Comparison of ENCODE assay signal across 17 cellular contexts in the genomic region with DNA sequence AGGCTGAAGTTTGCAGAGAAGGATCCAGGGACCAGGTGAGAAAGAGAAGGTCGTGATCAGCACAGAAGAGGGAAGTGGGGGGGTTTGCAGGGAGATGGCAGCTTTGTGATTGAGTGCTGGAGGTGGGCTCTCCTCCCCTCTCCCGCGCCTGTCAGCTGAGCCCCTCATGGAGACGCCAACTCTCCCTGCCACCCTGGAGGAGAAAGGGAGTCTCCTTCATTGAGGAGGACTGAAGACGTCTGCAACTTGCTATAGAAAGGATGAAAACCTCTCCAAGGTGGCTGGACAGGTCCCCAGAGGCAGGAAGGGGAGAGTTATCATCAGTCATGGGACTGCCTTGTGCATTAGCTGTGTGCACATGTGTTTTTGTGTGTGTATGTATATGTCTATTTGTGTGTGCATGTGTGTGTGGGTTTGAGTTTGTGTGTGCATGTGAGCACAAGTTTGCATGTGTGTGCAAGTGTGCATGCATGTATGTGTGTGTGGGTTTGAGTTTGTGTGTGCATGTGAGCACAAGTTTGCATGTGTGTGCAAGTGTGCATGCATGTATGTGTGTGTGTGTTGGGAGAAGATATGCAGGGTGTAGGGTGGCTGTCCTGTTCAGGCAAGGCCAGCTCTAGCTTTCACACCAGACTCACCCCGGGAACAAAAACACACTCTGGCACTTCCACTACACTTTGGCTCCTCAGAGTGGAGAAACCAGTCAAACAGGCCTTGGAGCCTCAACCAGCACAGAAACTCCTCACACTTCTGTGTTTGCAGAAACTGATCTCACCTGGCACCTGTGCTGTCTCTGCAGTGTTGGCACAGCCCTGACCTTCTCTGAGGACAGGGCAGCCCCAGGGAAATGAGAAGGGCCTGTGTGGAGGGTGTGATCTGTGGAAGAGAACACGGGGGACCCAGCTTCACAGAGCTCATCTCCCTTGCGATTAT. TPM values are rescaled to one million over a fixed set of nuclear protein-coding genes. Genes with fewer than 3 reads are reported as not detected.
DNase-seq lines count a peak whose midpoint lies in the region; ATAC-seq, FAIRE-seq and TF ChIP-seq lines count a peak whose summit lies in the region.
"Had no signal": no experiment of that assay in that cellular context is flagged by ENCODE, and none has a peak within 500 bp of the region (broad histone marks: within the 10 kb centered on the region; RNA-seq: fewer than 3 reads in every experiment).

No MANE protein-coding gene starts in this region.

- DNase-seq in DMS53 (lab: John Stamatoyannopoulos, UW) (peak; percentile 99), NCI-H2029 treated with DMSO at 0.1 percent for 48 hours (lab: John Stamatoyannopoulos, UW) (peak; percentile 72), colonic mucosa (peak; percentile 87), pancreas (peak; percentile 59 to 90 (median 82)), HAP-1 (ENCODE audit: low spot score in 2 of 2) (no peak), erythroblast (lab: John Stamatoyannopoulos, UW) (no peak), HuH-7 (ENCODE audit: low spot score) (no peak)
- DNase-seq: activated CD4-positive, alpha-beta T cell treated with anti-CD3 and anti-CD28 coated beads for 48 hours; activated naive CD4-positive, alpha-beta T cell; caudate nucleus; NCI-H1048; retina; stimulated activated CD4-positive, alpha-beta T cell treated with anti-CD3 and anti-CD28 coated beads, Interleukin-4, amount 100 ng/mL, for 24 hours; stimulated activated naive CD8-positive, alpha-beta T cell treated with anti-CD3 and anti-CD28 coated beads, Interleukin-15, amount 100 ng/mL, for 72 hours had no signal

- FAIRE-seq in pancreas (lab: Jason Lieb, UNC): no peak

- H3K36me3 ChIP-seq in colonic mucosa (no peaks in the 10 kb centered on the region), pancreas (no peaks in the 10 kb centered on the region), HAP-1 (replicated peaks) (no peaks in the 10 kb centered on the region)

- WGBS in pancreas, 2 donors: 31 to 33% methylated on average over 8 of the region's 8 CpGs

- H3K4me1 ChIP-seq in colonic mucosa (no peaks in the 10 kb centered on the region), pancreas (peaks cover 21 to 28% (median 24%) of the 10 kb centered on the region in 3 donors), HAP-1 (no peaks in the 10 kb centered on the region)

- no peak overlapping the region for H3K27ac ChIP-seq in colonic mucosa
- peak overlapping the region in 3 of 4 donors; percentile 26 to 69 (median 38) for H3K27ac ChIP-seq in pancreas

- H3K9me3 ChIP-seq in colonic mucosa: no peaks in the 10 kb centered on the region
- H3K9me3 ChIP-seq in pancreas: no peaks in the 10 kb centered on the region
- H3K9me3 ChIP-seq in HAP-1: no peaks in the 10 kb centered on the region

- H3K27me3 ChIP-seq in colonic mucosa (no peaks in the 10 kb centered on the region), pancreas (no peaks in the 10 kb centered on the region), HAP-1 (ENCODE audit: low read depth) (peaks cover 19% of the 10 kb centered on the region)

- TF ChIP-seq CTCF in colonic mucosa (IDR thresholded peaks at IDR 0.05) (no peak), pancreas (IDR thresholded peaks at IDR 0.05) (no peak)

- H3K4me3 ChIP-seq in colonic mucosa (no peak overlapping the region), pancreas (no peak overlapping the region), HAP-1 (no peak overlapping the region)

- H3K9ac ChIP-seq in colonic mucosa (ENCODE audit: low read depth in 2 of 2, low read length in 2 of 2): peak overlapping the region in 1 of 2 donors; percentile 78

- ATAC-seq in pancreas: peak; percentile 92 to 97 (median 94)
- no peak for ATAC-seq in GM18868 (IDR thresholded peaks at IDR 0.05; ENCODE audit: unreplicated experiment)

- in situ Hi-C loops in HAP-1 (cut with MboI; ENCODE audit: low sequenced_read_pairs): no loop called here

- TF ChIP-seq POLR2A in erythroblast (IDR thresholded peaks at IDR 0.05; ENCODE audit: low read length): no peak

- intact Hi-C loops in colonic mucosa (cut with DNase I): no loop called here
- intact Hi-C loops in pancreas (cut with DNase I): no loop called here

RNA-seq across cellular contexts. Expression of a gene that starts 3.8 kb away (rescaled TPM):
- total RNA-seq in colonic mucosa (not detected), pancreas (not detected)
- polyA plus RNA-seq in pancreas: not detected
- total RNA-seq: CD4-positive, alpha-beta T cell; epithelial cell of proximal tubule had no signal

RNA-seq across cellular contexts. Expression of a gene that starts 21.6 kb away (rescaled TPM):
- total RNA-seq in colonic mucosa (under 1 TPM; 0.11 to 0.40 TPM), pancreas (not detected)
- under 1 TPM; 0.05 to 0.08 TPM for polyA plus RNA-seq in pancreas
- total RNA-seq: CD4-positive, alpha-beta T cell; epithelial cell of proximal tubule had no signal

Comparison
In these comparisons a context has a peak if more than half of its experiments do, and no peak if none do; other contexts are left out.
1. DNase-seq: peak in DMS53 (single experiment), NCI-H2029 treated with DMSO at 0.1 percent for 48 hours (single experiment), colonic mucosa (single experiment) and pancreas (6 of 6); none in HAP-1 (0 of 2), erythroblast (0 of 2) and HuH-7 (single experiment).